Comparison of ENCODE assay signal across 8 cellular contexts in genomic region chr22:27051407-27051806, GRCh38.
"Had no signal": no experiment of that assay in that cellular context is flagged by ENCODE, and none has a peak within 500 bp of the region (broad histone marks: within the 10 kb centered on the region; RNA-seq: fewer than 3 reads in every experiment).

No MANE protein-coding gene starts in this region.

- H3K4me3 ChIP-seq: GM12878 had no signal

- DNase-seq: GDM1, GF-D8 had no signal

- FAIRE-seq: G401.6, GM12878, GM12891, GM12892, GM18507, GM19239 had no signal

- ATAC-seq: GM12878 had no signal
